Comparison of ENCODE assay signal across 11 cellular contexts in the genomic region with DNA sequence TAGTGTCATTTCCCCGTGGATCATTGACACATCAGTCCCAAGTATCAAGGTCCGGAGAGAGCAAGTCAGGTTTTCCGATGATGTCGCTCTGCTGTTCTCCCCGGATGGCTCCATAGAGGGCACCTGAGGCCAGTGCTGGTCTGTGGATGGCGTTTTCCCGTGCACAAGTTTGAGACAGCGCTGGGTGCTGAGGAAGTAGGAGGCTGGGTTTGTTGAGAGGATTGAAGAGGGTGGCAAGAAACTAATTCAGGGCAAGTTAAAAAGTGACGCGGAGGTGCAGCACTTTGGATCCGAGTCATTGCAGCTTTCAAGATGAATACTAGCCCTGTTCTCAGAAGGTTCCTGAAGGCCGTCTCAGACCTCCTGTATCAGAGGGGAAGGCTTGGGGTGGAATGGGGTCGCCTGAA.
DNase-seq lines count a peak whose midpoint lies in the region; ATAC-seq and TF ChIP-seq lines count a peak whose summit lies in the region.
"Had no signal": no experiment of that assay in that cellular context is flagged by ENCODE, and none has a peak within 500 bp of the region (broad histone marks: within the 10 kb centered on the region; RNA-seq: fewer than 3 reads in every experiment).

No MANE protein-coding gene starts in this region.

- peaks cover 0 to 2% of the 10 kb centered on the region in 2 donors for H3K4me1 ChIP-seq in mucosa of rectum (ENCODE audit: control insufficient read depth in 2 of 2, insufficient read depth in 2 of 2, low read length in 2 of 2)

- H3K9ac ChIP-seq in mucosa of rectum (ENCODE audit: low read depth in 1 of 2, low read length in 2 of 2): no peak overlapping the region

- TF ChIP-seq CTCF in GM12873 (IDR thresholded peaks at IDR 0.05; ENCODE audit: insufficient read depth, low read depth, low read length, missing control alignments): peak; percentile 33

- no peak for ATAC-seq in HG03442 (IDR thresholded peaks at IDR 0.05; ENCODE audit: unreplicated experiment)
- ATAC-seq: sciatic nerve had no signal

- H3K4me3 ChIP-seq in mucosa of rectum (ENCODE audit: low read length in 2 of 2): no peak overlapping the region

- H3K36me3 ChIP-seq in mucosa of rectum (ENCODE audit: control insufficient read depth in 2 of 2, insufficient read depth in 2 of 2, low read length in 2 of 2): peaks cover 31 to 44% of the 10 kb centered on the region in 2 donors

- DNase-seq in CD1c-positive myeloid dendritic cell (ENCODE audit: extremely low spot score) (peak; percentile 46), NCI-H510A (lab: John Stamatoyannopoulos, UW) (no peak), MV-4-11 (lab: John Stamatoyannopoulos, UW) (no peak)
- DNase-seq in activated T-cell treated with anti-CD3 and anti-CD28 coated beads, Interleukin-2, amount 50 U/mL, for 48 hours: peak; percentile 51 to 54
- DNase-seq: GDM1, nephron progenitor cell, SIG-M5 had no signal

- no peaks in the 10 kb centered on the region for H3K27me3 ChIP-seq in mucosa of rectum (ENCODE audit: control insufficient read depth in 2 of 2, insufficient read depth in 2 of 2, low read length in 2 of 2)

- H3K27ac ChIP-seq in mucosa of rectum (ENCODE audit: low read depth in 2 of 2, low read length in 2 of 2): peak overlapping the region; percentile 11 to 21

- no peaks in the 10 kb centered on the region for H3K9me3 ChIP-seq in mucosa of rectum (ENCODE audit: control insufficient read depth in 2 of 2, low read length in 2 of 2)

Comparison
In these comparisons a context has a peak if more than half of its experiments do, and no peak if none do; other contexts are left out.
1. DNase-seq: peak in CD1c-positive myeloid dendritic cell (single experiment) and activated T-cell treated with anti-CD3 and anti-CD28 coated beads, Interleukin-2, amount 50 U/mL, for 48 hours (2 of 2); none in NCI-H510A (single experiment) and MV-4-11 (single experiment).